ENCODE assay signal across 1 cellular context in the genomic region with DNA sequence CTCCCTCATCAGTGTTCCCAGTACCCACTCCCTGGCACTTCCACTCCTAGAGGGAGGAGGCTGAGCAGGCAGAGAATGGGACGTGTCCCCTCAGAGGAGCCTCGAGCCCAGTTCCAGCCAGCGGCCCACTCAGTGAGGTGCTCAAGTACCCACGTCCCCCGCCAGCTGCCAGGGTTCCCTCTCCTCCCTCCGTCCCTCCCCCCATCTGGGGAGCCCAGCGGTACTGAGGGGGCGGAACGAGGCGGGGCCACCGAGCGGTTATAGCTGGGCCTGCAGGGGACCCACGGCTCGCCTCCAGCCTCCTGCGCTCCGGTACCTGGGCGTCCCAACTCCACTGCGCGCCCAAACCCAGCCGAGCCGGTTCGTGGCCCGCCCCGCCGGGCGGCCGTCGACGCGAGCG.
TF ChIP-seq lines count a peak whose summit lies in the region.

A gene (plus strand): TSS at position 286 of the 400 bp plus-strand sequence.

TF ChIP-seq in GM23338, 12 proteins besides CTCF, POLR2A, EP300 and RAD21 (continued from another document):
- TF ChIP-seq, protein P1, sequence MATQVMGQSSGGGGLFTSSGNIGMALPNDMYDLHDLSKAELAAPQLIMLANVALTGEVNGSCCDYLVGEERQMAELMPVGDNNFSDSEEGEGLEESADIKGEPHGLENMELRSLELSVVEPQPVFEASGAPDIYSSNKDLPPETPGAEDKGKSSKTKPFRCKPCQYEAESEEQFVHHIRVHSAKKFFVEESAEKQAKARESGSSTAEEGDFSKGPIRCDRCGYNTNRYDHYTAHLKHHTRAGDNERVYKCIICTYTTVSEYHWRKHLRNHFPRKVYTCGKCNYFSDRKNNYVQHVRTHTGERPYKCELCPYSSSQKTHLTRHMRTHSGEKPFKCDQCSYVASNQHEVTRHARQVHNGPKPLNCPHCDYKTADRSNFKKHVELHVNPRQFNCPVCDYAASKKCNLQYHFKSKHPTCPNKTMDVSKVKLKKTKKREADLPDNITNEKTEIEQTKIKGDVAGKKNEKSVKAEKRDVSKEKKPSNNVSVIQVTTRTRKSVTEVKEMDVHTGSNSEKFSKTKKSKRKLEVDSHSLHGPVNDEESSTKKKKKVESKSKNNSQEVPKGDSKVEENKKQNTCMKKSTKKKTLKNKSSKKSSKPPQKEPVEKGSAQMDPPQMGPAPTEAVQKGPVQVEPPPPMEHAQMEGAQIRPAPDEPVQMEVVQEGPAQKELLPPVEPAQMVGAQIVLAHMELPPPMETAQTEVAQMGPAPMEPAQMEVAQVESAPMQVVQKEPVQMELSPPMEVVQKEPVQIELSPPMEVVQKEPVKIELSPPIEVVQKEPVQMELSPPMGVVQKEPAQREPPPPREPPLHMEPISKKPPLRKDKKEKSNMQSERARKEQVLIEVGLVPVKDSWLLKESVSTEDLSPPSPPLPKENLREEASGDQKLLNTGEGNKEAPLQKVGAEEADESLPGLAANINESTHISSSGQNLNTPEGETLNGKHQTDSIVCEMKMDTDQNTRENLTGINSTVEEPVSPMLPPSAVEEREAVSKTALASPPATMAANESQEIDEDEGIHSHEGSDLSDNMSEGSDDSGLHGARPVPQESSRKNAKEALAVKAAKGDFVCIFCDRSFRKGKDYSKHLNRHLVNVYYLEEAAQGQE (IDR thresholded peaks at IDR 0.05; ENCODE audit: unreplicated experiment), result no peak
- no peak for TF ChIP-seq EZH2 (IDR thresholded peaks at IDR 0.05; ENCODE audit: low read depth, unreplicated experiment)
- TF ChIP-seq, protein P2, sequence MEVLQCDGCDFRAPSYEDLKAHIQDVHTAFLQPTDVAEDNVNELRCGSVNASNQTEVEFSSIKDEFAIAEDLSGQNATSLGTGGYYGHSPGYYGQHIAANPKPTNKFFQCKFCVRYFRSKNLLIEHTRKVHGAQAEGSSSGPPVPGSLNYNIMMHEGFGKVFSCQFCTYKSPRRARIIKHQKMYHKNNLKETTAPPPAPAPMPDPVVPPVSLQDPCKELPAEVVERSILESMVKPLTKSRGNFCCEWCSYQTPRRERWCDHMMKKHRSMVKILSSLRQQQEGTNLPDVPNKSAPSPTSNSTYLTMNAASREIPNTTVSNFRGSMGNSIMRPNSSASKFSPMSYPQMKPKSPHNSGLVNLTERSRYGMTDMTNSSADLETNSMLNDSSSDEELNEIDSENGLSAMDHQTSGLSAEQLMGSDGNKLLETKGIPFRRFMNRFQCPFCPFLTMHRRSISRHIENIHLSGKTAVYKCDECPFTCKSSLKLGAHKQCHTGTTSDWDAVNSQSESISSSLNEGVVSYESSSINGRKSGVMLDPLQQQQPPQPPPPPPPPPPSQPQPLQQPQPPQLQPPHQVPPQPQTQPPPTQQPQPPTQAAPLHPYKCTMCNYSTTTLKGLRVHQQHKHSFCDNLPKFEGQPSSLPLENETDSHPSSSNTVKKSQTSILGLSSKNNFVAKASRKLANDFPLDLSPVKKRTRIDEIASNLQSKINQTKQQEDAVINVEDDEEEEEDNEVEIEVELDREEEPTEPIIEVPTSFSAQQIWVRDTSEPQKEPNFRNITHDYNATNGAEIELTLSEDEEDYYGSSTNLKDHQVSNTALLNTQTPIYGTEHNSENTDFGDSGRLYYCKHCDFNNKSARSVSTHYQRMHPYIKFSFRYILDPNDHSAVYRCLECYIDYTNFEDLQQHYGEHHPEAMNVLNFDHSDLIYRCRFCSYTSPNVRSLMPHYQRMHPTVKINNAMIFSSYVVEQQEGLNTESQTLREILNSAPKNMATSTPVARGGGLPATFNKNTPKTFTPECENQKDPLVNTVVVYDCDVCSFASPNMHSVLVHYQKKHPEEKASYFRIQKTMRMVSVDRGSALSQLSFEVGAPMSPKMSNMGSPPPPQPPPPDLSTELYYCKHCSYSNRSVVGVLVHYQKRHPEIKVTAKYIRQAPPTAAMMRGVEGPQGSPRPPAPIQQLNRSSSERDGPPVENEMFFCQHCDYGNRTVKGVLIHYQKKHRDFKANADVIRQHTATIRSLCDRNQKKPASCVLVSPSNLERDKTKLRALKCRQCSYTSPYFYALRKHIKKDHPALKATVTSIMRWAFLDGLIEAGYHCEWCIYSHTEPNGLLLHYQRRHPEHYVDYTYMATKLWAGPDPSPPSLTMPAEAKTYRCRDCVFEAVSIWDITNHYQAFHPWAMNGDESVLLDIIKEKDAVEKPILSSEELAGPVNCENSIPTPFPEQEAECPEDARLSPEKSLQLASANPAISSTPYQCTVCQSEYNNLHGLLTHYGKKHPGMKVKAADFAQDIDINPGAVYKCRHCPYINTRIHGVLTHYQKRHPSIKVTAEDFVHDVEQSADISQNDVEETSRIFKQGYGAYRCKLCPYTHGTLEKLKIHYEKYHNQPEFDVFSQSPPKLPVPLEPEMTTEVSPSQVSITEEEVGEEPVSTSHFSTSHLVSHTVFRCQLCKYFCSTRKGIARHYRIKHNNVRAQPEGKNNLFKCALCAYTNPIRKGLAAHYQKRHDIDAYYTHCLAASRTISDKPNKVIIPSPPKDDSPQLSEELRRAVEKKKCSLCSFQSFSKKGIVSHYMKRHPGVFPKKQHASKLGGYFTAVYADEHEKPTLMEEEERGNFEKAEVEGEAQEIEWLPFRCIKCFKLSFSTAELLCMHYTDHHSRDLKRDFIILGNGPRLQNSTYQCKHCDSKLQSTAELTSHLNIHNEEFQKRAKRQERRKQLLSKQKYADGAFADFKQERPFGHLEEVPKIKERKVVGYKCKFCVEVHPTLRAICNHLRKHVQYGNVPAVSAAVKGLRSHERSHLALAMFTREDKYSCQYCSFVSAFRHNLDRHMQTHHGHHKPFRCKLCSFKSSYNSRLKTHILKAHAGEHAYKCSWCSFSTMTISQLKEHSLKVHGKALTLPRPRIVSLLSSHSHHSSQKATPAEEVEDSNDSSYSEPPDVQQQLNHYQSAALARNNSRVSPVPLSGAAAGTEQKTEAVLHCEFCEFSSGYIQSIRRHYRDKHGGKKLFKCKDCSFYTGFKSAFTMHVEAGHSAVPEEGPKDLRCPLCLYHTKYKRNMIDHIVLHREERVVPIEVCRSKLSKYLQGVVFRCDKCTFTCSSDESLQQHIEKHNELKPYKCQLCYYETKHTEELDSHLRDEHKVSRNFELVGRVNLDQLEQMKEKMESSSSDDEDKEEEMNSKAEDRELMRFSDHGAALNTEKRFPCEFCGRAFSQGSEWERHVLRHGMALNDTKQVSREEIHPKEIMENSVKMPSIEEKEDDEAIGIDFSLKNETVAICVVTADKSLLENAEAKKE (CRISPR knock-in tag; IDR thresholded peaks at IDR 0.05), result no peak
- no peak for TF ChIP-seq POLR2AphosphoS5 (IDR thresholded peaks at IDR 0.05; ENCODE audit: low read depth)
- TF ChIP-seq JUNB (IDR thresholded peaks at IDR 0.05; ENCODE audit: unreplicated experiment), result no peak
- TF ChIP-seq, protein P3, sequence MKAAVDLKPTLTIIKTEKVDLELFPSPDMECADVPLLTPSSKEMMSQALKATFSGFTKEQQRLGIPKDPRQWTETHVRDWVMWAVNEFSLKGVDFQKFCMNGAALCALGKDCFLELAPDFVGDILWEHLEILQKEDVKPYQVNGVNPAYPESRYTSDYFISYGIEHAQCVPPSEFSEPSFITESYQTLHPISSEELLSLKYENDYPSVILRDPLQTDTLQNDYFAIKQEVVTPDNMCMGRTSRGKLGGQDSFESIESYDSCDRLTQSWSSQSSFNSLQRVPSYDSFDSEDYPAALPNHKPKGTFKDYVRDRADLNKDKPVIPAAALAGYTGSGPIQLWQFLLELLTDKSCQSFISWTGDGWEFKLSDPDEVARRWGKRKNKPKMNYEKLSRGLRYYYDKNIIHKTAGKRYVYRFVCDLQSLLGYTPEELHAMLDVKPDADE (IDR thresholded peaks at IDR 0.05), result no peak
- TF ChIP-seq ZNF331 (CRISPR knock-in tag; IDR thresholded peaks at IDR 0.05; ENCODE audit: low read depth), result no peak
